In genomic region chr11:80502511-80502910, GRCh38 we compare ENCODE assay signal across 25 cellular contexts.
DNase-seq lines count a peak whose midpoint lies in the region; ATAC-seq and TF ChIP-seq lines count a peak whose summit lies in the region.
"Had no signal": no experiment of that assay in that cellular context is flagged by ENCODE, and none has a peak within 500 bp of the region (broad histone marks: within the 10 kb centered on the region; RNA-seq: fewer than 3 reads in every experiment).

No MANE protein-coding gene starts in this region.

- H3K27me3 ChIP-seq in GM23338 (ENCODE audit: insufficient read depth) (no peaks in the 10 kb centered on the region), neuronal stem cell (ENCODE audit: control insufficient read depth in 3 of 3, insufficient read depth in 3 of 3, low read depth in 1 of 3, low read length in 3 of 3) (no peaks in the 10 kb centered on the region)
- H3K27me3 ChIP-seq: SJSA1 had no signal

- H2BK12ac ChIP-seq in neuronal stem cell (ENCODE audit: low read length): no peak overlapping the region

- no peaks in the 10 kb centered on the region; the same call in 2 of the 3 replicates for H3K36me3 Mint-ChIP-seq in GM23338 (ENCODE audit: low read depth)
- H3K36me3 Mint-ChIP-seq: CD4-positive, CD25-positive, alpha-beta regulatory T cell had no signal

- no peak overlapping the region for H3K23ac ChIP-seq in neuronal stem cell (ENCODE audit: low read depth, low read length, poor library complexity)

- H3K36me3 ChIP-seq in GM23338 (ENCODE audit: insufficient read depth) (no peaks in the 10 kb centered on the region), neuronal stem cell (replicated peaks in 1 of 2; ENCODE audit: control insufficient read depth in 2 of 2, insufficient read depth in 2 of 2, low read length in 2 of 2) (no peaks in the 10 kb centered on the region)
- H3K36me3 ChIP-seq: SJSA1 had no signal

- H3K27ac ChIP-seq in GM23338 (ENCODE audit: low read depth) (no peak overlapping the region), neuronal stem cell (replicated peaks; ENCODE audit: low read length) (no peak overlapping the region)
- H3K27ac ChIP-seq: GM23248, HL-60, SJSA1 had no signal

- H3K9me3 Mint-ChIP-seq in GM23338: peaks cover 7% of the 10 kb centered on the region

- WGBS in neuronal stem cell (ENCODE audit: extremely low coverage in 2 of 2, insufficient read length in 2 of 2, insufficient replicate concordance in 1 of 2), 2 donors: no CpG with 5 or more reads among the region's 3 CpGs

- H4K8ac ChIP-seq in neuronal stem cell (ENCODE audit: low read depth, low read length): no peak overlapping the region

- no peaks in the 10 kb centered on the region; the same call in 1 of the 2 replicates for H3K9me2 ChIP-seq in GM23338 (ENCODE audit: insufficient read depth)

- H2AFZ ChIP-seq in GM23338 (no peak overlapping the region), neuronal stem cell (ENCODE audit: low read length) (no peak overlapping the region)
- H2AFZ ChIP-seq: GM23248 had no signal

- H4K20me1 ChIP-seq in GM23338 (replicated peaks; ENCODE audit: insufficient read depth): no peaks in the 10 kb centered on the region

- H3K27me3 Mint-ChIP-seq in GM23338 (ENCODE audit: insufficient read depth, low read depth, poor library complexity): no peaks in the 10 kb centered on the region
- H3K27me3 Mint-ChIP-seq: CD4-positive, CD25-positive, alpha-beta regulatory T cell had no signal

- no peaks in the 10 kb centered on the region for H3K79me1 ChIP-seq in neuronal stem cell (ENCODE audit: low read depth, low read length)

- H3K9ac ChIP-seq in neuronal stem cell (ENCODE audit: low read depth, low read length, poor library complexity): no peak overlapping the region
- H3K9ac ChIP-seq: GM23248 had no signal

- peaks cover 4% of the 10 kb centered on the region; the same call in 2 of the 3 replicates for H3K4me1 Mint-ChIP-seq in GM23338
- H3K4me1 Mint-ChIP-seq: CD4-positive, CD25-positive, alpha-beta regulatory T cell had no signal

- in situ Hi-C loops in astrocyte of the cerebellum (cut with HindIII; ENCODE audit: low sequenced_read_pairs): no loop called here

- H4K91ac ChIP-seq in neuronal stem cell (ENCODE audit: low read depth, low read length, poor library complexity): no peak overlapping the region

- H2BK120ac ChIP-seq in neuronal stem cell (ENCODE audit: low read depth, low read length): no peak overlapping the region

- H3K4me3 ChIP-seq in GM23338 (no peak overlapping the region), astrocyte of the cerebellum (ENCODE audit: low read depth, low read length) (no peak overlapping the region), neuronal stem cell (ENCODE audit: low read length in 2 of 2) (no peak overlapping the region)
- H3K4me3 ChIP-seq: GM23248, SJSA1 had no signal

- H3K4me2 ChIP-seq in GM23338 (no peak overlapping the region), neuronal stem cell (ENCODE audit: insufficient read depth, low read length, poor library complexity, severe bottlenecking) (no peak overlapping the region)

- no peak overlapping the region for H2BK15ac ChIP-seq in neuronal stem cell (ENCODE audit: low read length)

- H3K4me3 Mint-ChIP-seq in GM23338: no peak overlapping the region
- H3K4me3 Mint-ChIP-seq: CD4-positive, CD25-positive, alpha-beta regulatory T cell had no signal

- H2BK5ac ChIP-seq in neuronal stem cell (ENCODE audit: low read length): no peak overlapping the region

- H3F3A ChIP-seq in GM23338 (replicated peaks; ENCODE audit: low read depth): no peaks in the 10 kb centered on the region

- peak; percentile 3 to 37; a peak in 1 of 4 replicates for TF ChIP-seq CTCF in GM23338 (conservative IDR thresholded peaks at IDR 0.05; ENCODE audit: low read depth in 2 of 2)
- TF ChIP-seq CTCF in astrocyte of the cerebellum (IDR thresholded peaks at IDR 0.05; ENCODE audit: low read depth, low read length, missing control alignments): peak; percentile 5

- DNase-seq in GM23338 (ENCODE audit: low spot score): peak; percentile 48
- no peak for DNase-seq in astrocyte of the cerebellum (ENCODE audit: low read depth)
- peak; percentile 34 for DNase-seq in iPS-NIHi11 (ENCODE audit: low spot score)
- DNase-seq in neuronal stem cell (ENCODE audit: low spot score): peak; percentile 29
- DNase-seq in stimulated activated CD4-positive, alpha-beta T cell treated with anti-CD3 and anti-CD28 coated beads, Interleukin-1b, Interleukin-23, amount 100 ng/mL, for 48 hours: no peak
- no peak for DNase-seq in activated effector memory CD4-positive, alpha-beta T cell treated with anti-CD3 and anti-CD28 coated beads, Interleukin-2, amount 50 U/mL, for 16 hours
- no peak for DNase-seq in C1 segment of cervical spinal cord (lab: John Stamatoyannopoulos, UW)
- DNase-seq: CD4-positive, CD25-positive, alpha-beta regulatory T cell; GM23248; Karpas-422; NCI-H1092; NCI-H1417 treated with DMSO at 0.1 percent for 48 hours; NCI-H187; NCI-H2081 treated with DMSO at 0.1 percent for 48 hours; NCI-H2171; NCI-H345; NCI-H510A treated with DMSO at 0.1 percent for 48 hours; NCI-H774; PC-3 had no signal

- no peaks in the 10 kb centered on the region for H3K4me1 ChIP-seq in GM23338 (ENCODE audit: insufficient read depth)
- H3K4me1 ChIP-seq in neuronal stem cell (ENCODE audit: control insufficient read depth in 2 of 2, insufficient read depth in 1 of 2, low read depth in 1 of 2, low read length in 2 of 2): peaks cover 0 to 2% of the 10 kb centered on the region in 2 donors
- H3K4me1 ChIP-seq: SJSA1 had no signal

- no peak overlapping the region for H3K18ac ChIP-seq in neuronal stem cell (ENCODE audit: low read length)

- no peak overlapping the region for H3K27ac Mint-ChIP-seq in GM23338
- H3K27ac Mint-ChIP-seq: CD4-positive, CD25-positive, alpha-beta regulatory T cell had no signal

- no peak overlapping the region for H3K14ac ChIP-seq in neuronal stem cell (ENCODE audit: low read length)

- H2AK5ac ChIP-seq in neuronal stem cell (ENCODE audit: low read depth, low read length): no peak overlapping the region

- ATAC-seq in GM23338 (peak; percentile 87), GM18511 (IDR thresholded peaks at IDR 0.05; ENCODE audit: unreplicated experiment) (no peak)
- ATAC-seq: HCT116, HepG2, PC-3, Right ventricle myocardium inferior had no signal

- no peaks in the 10 kb centered on the region for H3K79me2 ChIP-seq in GM23338 (replicated peaks; ENCODE audit: insufficient read depth)

- H3K4ac ChIP-seq in neuronal stem cell (ENCODE audit: low read length): no peak overlapping the region

- H3K9me3 ChIP-seq in neuronal stem cell (replicated peaks in 1 of 2; ENCODE audit: control insufficient read depth in 2 of 2, insufficient read depth in 1 of 2, low read depth in 1 of 2, low read length in 2 of 2): no peaks in the 10 kb centered on the region
- H3K9me3 ChIP-seq: SJSA1 had no signal

TF ChIP-seq in GM23338, 12 proteins besides CTCF, POLR2A, EP300 and RAD21:
- no peak for TF ChIP-seq CREB1 (CRISPR knock-in tag; IDR thresholded peaks at IDR 0.05; ENCODE audit: low read depth)

Comparison
In these comparisons a context has a peak if more than half of its experiments do, and no peak if none do; other contexts are left out.
1. DNase-seq: peak in GM23338 (single experiment), iPS-NIHi11 (single experiment) and neuronal stem cell (single experiment); none in astrocyte of the cerebellum (single experiment), stimulated activated CD4-positive, alpha-beta T cell treated with anti-CD3 and anti-CD28 coated beads, Interleukin-1b, Interleukin-23, amount 100 ng/mL, for 48 hours (single experiment), activated effector memory CD4-positive, alpha-beta T cell treated with anti-CD3 and anti-CD28 coated beads, Interleukin-2, amount 50 U/mL, for 16 hours (single experiment) and C1 segment of cervical spinal cord (0 of 14).